Comparison of ENCODE assay signal across 16 cellular contexts in genomic region chr9:125821078-125821477, GRCh38.
DNase-seq lines count a peak whose midpoint lies in the region; ATAC-seq and TF ChIP-seq lines count a peak whose summit lies in the region.
"Had no signal": no experiment of that assay in that cellular context is flagged by ENCODE, and none has a peak within 500 bp of the region (broad histone marks: within the 10 kb centered on the region; RNA-seq: fewer than 3 reads in every experiment).

No MANE protein-coding gene starts in this region.

- H3K27ac ChIP-seq in sigmoid colon, result peak overlapping the region; percentile 13 to 77 (median 66)
- H3K27ac ChIP-seq in neuronal stem cell (replicated peaks; ENCODE audit: low read length), result no peak overlapping the region

- H2BK15ac ChIP-seq in neuronal stem cell (ENCODE audit: low read length), result no peak overlapping the region

- peak overlapping the region; percentile 21 for H3K9ac ChIP-seq in adipocyte (ENCODE audit: low read length)
- H3K9ac ChIP-seq in neuronal stem cell (ENCODE audit: low read depth, low read length, poor library complexity), result no peak overlapping the region

- H3K23ac ChIP-seq in neuronal stem cell (ENCODE audit: low read depth, low read length, poor library complexity), result no peak overlapping the region

- H2AFZ ChIP-seq in neuronal stem cell (ENCODE audit: low read length), result no peak overlapping the region

- H3K79me1 ChIP-seq in neuronal stem cell (ENCODE audit: low read depth, low read length), result no peaks in the 10 kb centered on the region

- H4K8ac ChIP-seq in neuronal stem cell (ENCODE audit: low read depth, low read length), result no peak overlapping the region

- no peak overlapping the region for H2AK5ac ChIP-seq in neuronal stem cell (ENCODE audit: low read depth, low read length)

- H3K18ac ChIP-seq in neuronal stem cell (ENCODE audit: low read length), result no peak overlapping the region

- H3K27me3 ChIP-seq in adipocyte (replicated peaks; ENCODE audit: control insufficient read depth, insufficient read depth, low read length) (no peaks in the 10 kb centered on the region), sigmoid colon (no peaks in the 10 kb centered on the region), neuronal stem cell (ENCODE audit: control insufficient read depth in 3 of 3, insufficient read depth in 3 of 3, low read depth in 1 of 3, low read length in 3 of 3) (no peaks in the 10 kb centered on the region)
- H3K27me3 ChIP-seq: ovary had no signal

- ATAC-seq in HG03135 (IDR thresholded peaks at IDR 0.05; ENCODE audit: unreplicated experiment) (peak; percentile 49), HG02884 (IDR thresholded peaks at IDR 0.05; ENCODE audit: unreplicated experiment) (no peak), HG02763 (IDR thresholded peaks at IDR 0.05; ENCODE audit: unreplicated experiment) (no peak)

- H3K9me3 ChIP-seq in adipocyte (ENCODE audit: control insufficient read depth, low read length) (no peaks in the 10 kb centered on the region), sigmoid colon (no peaks in the 10 kb centered on the region), neuronal stem cell (replicated peaks in 1 of 2; ENCODE audit: control insufficient read depth in 2 of 2, insufficient read depth in 1 of 2, low read depth in 1 of 2, low read length in 2 of 2) (no peaks in the 10 kb centered on the region)
- H3K9me3 ChIP-seq: ovary had no signal

- DNase-seq in SIG-M5 treated with dmso at 0.1 percent for 504 hours (lab: John Stamatoyannopoulos, UW; ENCODE audit: unreplicated experiment), result peak; percentile 24
- DNase-seq in SIG-M5 (lab: John Stamatoyannopoulos, UW), result no peak
- no peak for DNase-seq in adipocyte (ENCODE audit: low read depth)
- no peak for DNase-seq in sigmoid colon
- DNase-seq in neuronal stem cell (ENCODE audit: low spot score), result no peak
- DNase-seq: 8988T; activated CD8-positive, alpha-beta memory T cell treated with anti-CD3 and anti-CD28 coated beads, Interleukin-2, amount 50 U/mL, for 4 hours; cerebellar nuclear complex; COR-L47; hypothalamus; NCI-H526; ovary had no signal

- H2BK120ac ChIP-seq in neuronal stem cell (ENCODE audit: low read depth, low read length), result no peak overlapping the region

- peak overlapping the region; percentile 66 for H3K4me3 ChIP-seq in adipocyte (ENCODE audit: low read length)
- H3K4me3 ChIP-seq in sigmoid colon, result peak overlapping the region in 3 of 4 donors; percentile 11 to 35 (median 25)
- H3K4me3 ChIP-seq in neuronal stem cell (ENCODE audit: low read length in 2 of 2), result no peak overlapping the region
- H3K4me3 ChIP-seq: lung, ovary had no signal

- TF ChIP-seq CTCF in sigmoid colon (IDR thresholded peaks at IDR 0.05), result no peak

- H3K4ac ChIP-seq in neuronal stem cell (ENCODE audit: low read length), result no peak overlapping the region

- H3K4me2 ChIP-seq in neuronal stem cell (ENCODE audit: insufficient read depth, low read length, poor library complexity, severe bottlenecking), result no peak overlapping the region

- intact Hi-C loops in sigmoid colon (cut with DNase I), result loop anchor here (5.0 kb wide), 2 partner anchors 66 to 74 kb away; partner anchors contain the start of gene PBX3

- no peak overlapping the region for H4K91ac ChIP-seq in neuronal stem cell (ENCODE audit: low read depth, low read length, poor library complexity)

- H2BK5ac ChIP-seq in neuronal stem cell (ENCODE audit: low read length), result no peak overlapping the region

- H3K36me3 ChIP-seq in adipocyte (ENCODE audit: control insufficient read depth, insufficient read depth, low read length, severe bottlenecking) (no peaks in the 10 kb centered on the region), sigmoid colon (no peaks in the 10 kb centered on the region), neuronal stem cell (replicated peaks in 1 of 2; ENCODE audit: control insufficient read depth in 2 of 2, insufficient read depth in 2 of 2, low read length in 2 of 2) (peaks cover 0 to 3% of the 10 kb centered on the region in 2 donors)
- H3K36me3 ChIP-seq: ovary had no signal

- H3K4me1 ChIP-seq in adipocyte (ENCODE audit: control insufficient read depth, insufficient read depth, low read length), result peaks cover 20% of the 10 kb centered on the region
- peaks cover 0 to 58% (median 31%) of the 10 kb centered on the region in 4 donors for H3K4me1 ChIP-seq in sigmoid colon
- no peaks in the 10 kb centered on the region for H3K4me1 ChIP-seq in neuronal stem cell (ENCODE audit: control insufficient read depth in 2 of 2, insufficient read depth in 1 of 2, low read depth in 1 of 2, low read length in 2 of 2)

- H2BK12ac ChIP-seq in neuronal stem cell (ENCODE audit: low read length), result no peak overlapping the region

- no peak for TF ChIP-seq EP300 in sigmoid colon (IDR thresholded peaks at IDR 0.05)

- no peak overlapping the region for H3K14ac ChIP-seq in neuronal stem cell (ENCODE audit: low read length)

- TF ChIP-seq POLR2A in sigmoid colon (IDR thresholded peaks at IDR 0.05), result no peak

- 69 to 83% methylated on average over 4 of the region's 4 CpGs for WGBS in sigmoid colon, 2 donors
- WGBS in neuronal stem cell (ENCODE audit: extremely low coverage in 2 of 2, insufficient read length in 2 of 2, insufficient replicate concordance in 1 of 2), 2 donors, result no CpG with 5 or more reads among the region's 4 CpGs

Comparison
In these comparisons a context has a peak if more than half of its experiments do, and no peak if none do; other contexts are left out.
1. H3K4me3 ChIP-seq: peak in adipocyte (single experiment) and sigmoid colon (3 of 4); none in neuronal stem cell (0 of 2).